In the genomic region with DNA sequence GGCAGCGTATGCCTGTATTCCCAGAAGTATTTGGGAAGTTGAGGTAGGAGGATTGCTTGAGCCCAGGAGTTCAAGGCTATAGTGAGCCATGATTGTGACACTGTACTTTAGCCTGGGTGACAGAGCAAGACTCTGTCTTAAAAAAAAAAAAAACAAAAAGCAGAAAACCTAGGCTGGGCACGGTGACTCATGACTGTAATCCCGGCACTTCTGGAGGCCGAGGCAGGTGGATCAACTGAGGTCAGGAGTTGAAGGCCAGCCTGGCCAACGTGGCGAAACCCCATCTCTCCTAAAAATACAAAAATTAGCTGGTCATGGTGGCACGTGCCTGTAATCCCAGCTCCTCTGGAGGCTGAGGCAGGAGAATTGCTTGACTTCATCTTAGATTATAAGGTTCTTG, we compare ENCODE assay signal across 1 cellular context.
TF ChIP-seq lines count a peak whose summit lies in the region.

No MANE protein-coding gene starts in this region.

TF ChIP-seq in HepG2, 621 proteins besides CTCF, POLR2A, EP300 and RAD21 (continued from another document and continues in another):
- TF ChIP-seq SOX6 (IDR thresholded peaks at IDR 0.05) (no peak), SOX6 (CRISPR knock-in tag; IDR thresholded peaks at IDR 0.05) (peak; percentile 86), RARA (CRISPR knock-in tag; IDR thresholded peaks at IDR 0.05) (peak; percentile 99), CCAR2 (optimal IDR thresholded peaks at IDR 0.05; ENCODE audit: low read depth, low read length) (no peak), NAIF1 (CRISPR knock-in tag; IDR thresholded peaks at IDR 0.05; ENCODE audit: borderline replicate concordance) (no peak), KDM6A (CRISPR knock-in tag; IDR thresholded peaks at IDR 0.05; ENCODE audit: low read depth) (peak; percentile 47), ELF4 (CRISPR knock-in tag; IDR thresholded peaks at IDR 0.05; ENCODE audit: borderline replicate concordance) (no peak), ZC3H4 (CRISPR knock-in tag; IDR thresholded peaks at IDR 0.05; ENCODE audit: borderline replicate concordance) (no peak), NR2F6 (IDR thresholded peaks at IDR 0.05) (peak; percentile 89), NR2F6 (CRISPR knock-in tag; IDR thresholded peaks at IDR 0.05) (peak; percentile 93), ZNF639 (CRISPR knock-in tag; conservative IDR thresholded peaks at IDR 0.05) (0 out of 2 replicates have a peak, but pooled peaks have one; percentile 20), MNT (IDR thresholded peaks at IDR 0.05) (peak; percentile 12; the same call in 1 of the 2 replicates), ZFP90 (CRISPR knock-in tag; IDR thresholded peaks at IDR 0.05; ENCODE audit: borderline replicate concordance) (no peak), ZBTB38 (CRISPR knock-in tag; IDR thresholded peaks at IDR 0.05) (0 out of 2 replicates have a peak, but pooled peaks have one; percentile 21), ZNF318 (CRISPR knock-in tag; IDR thresholded peaks at IDR 0.05) (no peak), MYC (CRISPR knock-in tag; IDR thresholded peaks at IDR 0.05; ENCODE audit: borderline replicate concordance) (peak; percentile 60; the same call in 1 of the 2 replicates), ETV5 (CRISPR knock-in tag; IDR thresholded peaks at IDR 0.05; ENCODE audit: borderline replicate concordance) (peak; percentile 33; the same call in 1 of the 2 replicates), HMG20B (CRISPR knock-in tag; conservative IDR thresholded peaks at IDR 0.05) (peak; percentile 48; the same call in 1 of the 2 replicates), NCOR1 (IDR thresholded peaks at IDR 0.05; ENCODE audit: borderline replicate concordance, low read length) (peak; percentile 58; the same call in 1 of the 2 replicates), REPIN1 (CRISPR knock-in tag; IDR thresholded peaks at IDR 0.05; ENCODE audit: borderline replicate concordance, low read depth) (no peak), SOX13 (IDR thresholded peaks at IDR 0.05) (no peak; the same call in 1 of the 2 replicates), SOX13 (CRISPR knock-in tag; conservative IDR thresholded peaks at IDR 0.05 in 1 of 2, IDR thresholded peaks at IDR 0.05 in 1 of 2) (peak in 1 of 2 experiments; percentile 73; a peak in 1 of 4 replicates), ATF7 (IDR thresholded peaks at IDR 0.05) (peak; percentile 32), ATF7 (CRISPR knock-in tag; IDR thresholded peaks at IDR 0.05) (no peak), TAF15 (IDR thresholded peaks at IDR 0.05; ENCODE audit: low read depth, low read length, poor library complexity, severe bottlenecking) (no peak), JUND (CRISPR knock-in tag; IDR thresholded peaks at IDR 0.05) (peak; percentile 65; the same call in 1 of the 2 replicates), ZMYM3 (CRISPR knock-in tag; IDR thresholded peaks at IDR 0.05) (peak; percentile 63; the same call in 1 of the 2 replicates), RXRB (CRISPR knock-in tag; IDR thresholded peaks at IDR 0.05; ENCODE audit: borderline replicate concordance) (peak; percentile 94), MBNL3 (CRISPR knock-in tag; conservative IDR thresholded peaks at IDR 0.05) (no peak), HIC2 (CRISPR knock-in tag; IDR thresholded peaks at IDR 0.05; ENCODE audit: low read depth) (peak; percentile 38; the same call in 1 of the 2 replicates), ZBTB43 (CRISPR knock-in tag; conservative IDR thresholded peaks at IDR 0.05) (no peak), SRSF4 (IDR thresholded peaks at IDR 0.05; ENCODE audit: low read depth, low read length, poor library complexity, severe bottlenecking) (no peak)
- TF ChIP-seq, protein P1, sequence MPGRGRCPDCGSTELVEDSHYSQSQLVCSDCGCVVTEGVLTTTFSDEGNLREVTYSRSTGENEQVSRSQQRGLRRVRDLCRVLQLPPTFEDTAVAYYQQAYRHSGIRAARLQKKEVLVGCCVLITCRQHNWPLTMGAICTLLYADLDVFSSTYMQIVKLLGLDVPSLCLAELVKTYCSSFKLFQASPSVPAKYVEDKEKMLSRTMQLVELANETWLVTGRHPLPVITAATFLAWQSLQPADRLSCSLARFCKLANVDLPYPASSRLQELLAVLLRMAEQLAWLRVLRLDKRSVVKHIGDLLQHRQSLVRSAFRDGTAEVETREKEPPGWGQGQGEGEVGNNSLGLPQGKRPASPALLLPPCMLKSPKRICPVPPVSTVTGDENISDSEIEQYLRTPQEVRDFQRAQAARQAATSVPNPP (CRISPR knock-in tag; IDR thresholded peaks at IDR 0.05), result no peak
- TF ChIP-seq, protein P2, sequence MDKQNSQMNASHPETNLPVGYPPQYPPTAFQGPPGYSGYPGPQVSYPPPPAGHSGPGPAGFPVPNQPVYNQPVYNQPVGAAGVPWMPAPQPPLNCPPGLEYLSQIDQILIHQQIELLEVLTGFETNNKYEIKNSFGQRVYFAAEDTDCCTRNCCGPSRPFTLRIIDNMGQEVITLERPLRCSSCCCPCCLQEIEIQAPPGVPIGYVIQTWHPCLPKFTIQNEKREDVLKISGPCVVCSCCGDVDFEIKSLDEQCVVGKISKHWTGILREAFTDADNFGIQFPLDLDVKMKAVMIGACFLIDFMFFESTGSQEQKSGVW (CRISPR knock-in tag; IDR thresholded peaks at IDR 0.05; ENCODE audit: borderline replicate concordance), result no peak
- TF ChIP-seq, protein P3, sequence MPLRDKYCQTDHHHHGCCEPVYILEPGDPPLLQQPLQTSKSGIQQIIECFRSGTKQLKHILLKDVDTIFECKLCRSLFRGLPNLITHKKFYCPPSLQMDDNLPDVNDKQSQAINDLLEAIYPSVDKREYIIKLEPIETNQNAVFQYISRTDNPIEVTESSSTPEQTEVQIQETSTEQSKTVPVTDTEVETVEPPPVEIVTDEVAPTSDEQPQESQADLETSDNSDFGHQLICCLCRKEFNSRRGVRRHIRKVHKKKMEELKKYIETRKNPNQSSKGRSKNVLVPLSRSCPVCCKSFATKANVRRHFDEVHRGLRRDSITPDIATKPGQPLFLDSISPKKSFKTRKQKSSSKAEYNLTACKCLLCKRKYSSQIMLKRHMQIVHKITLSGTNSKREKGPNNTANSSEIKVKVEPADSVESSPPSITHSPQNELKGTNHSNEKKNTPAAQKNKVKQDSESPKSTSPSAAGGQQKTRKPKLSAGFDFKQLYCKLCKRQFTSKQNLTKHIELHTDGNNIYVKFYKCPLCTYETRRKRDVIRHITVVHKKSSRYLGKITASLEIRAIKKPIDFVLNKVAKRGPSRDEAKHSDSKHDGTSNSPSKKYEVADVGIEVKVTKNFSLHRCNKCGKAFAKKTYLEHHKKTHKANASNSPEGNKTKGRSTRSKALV (CRISPR knock-in tag; IDR thresholded peaks at IDR 0.05), result no peak
- TF ChIP-seq, protein P4, sequence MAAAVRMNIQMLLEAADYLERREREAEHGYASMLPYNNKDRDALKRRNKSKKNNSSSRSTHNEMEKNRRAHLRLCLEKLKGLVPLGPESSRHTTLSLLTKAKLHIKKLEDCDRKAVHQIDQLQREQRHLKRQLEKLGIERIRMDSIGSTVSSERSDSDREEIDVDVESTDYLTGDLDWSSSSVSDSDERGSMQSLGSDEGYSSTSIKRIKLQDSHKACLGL (CRISPR knock-in tag; IDR thresholded peaks at IDR 0.05), result no peak
